Comparison of ENCODE assay signal across 13 cellular contexts in the genomic region with DNA sequence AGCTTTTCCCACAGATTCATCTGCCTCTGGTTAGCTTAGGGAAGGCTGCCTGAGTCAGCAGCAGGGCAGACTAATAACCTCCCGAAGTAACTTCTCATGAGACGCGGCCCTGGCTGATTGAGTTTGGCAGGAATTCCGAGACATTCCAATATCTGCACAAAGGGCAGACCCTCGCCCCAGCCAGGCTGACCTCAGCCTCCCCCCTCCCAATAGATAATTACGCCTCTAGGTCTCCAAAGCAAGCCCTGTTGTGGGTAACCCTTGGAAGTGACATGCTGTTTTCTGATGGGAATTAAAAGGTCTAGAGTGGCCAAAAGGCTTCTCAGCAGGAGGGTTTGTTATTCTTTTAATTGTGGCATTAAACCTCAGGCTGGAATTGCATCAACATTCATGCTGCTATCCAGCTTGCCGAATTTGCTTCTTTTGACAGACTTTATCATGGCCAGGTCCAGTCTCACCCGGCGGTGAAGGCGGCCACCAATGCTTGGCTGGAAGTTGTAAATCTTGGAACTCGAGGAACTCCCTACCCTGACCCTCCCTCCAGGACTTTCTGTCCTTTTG.
DNase-seq lines count a peak whose midpoint lies in the region; ATAC-seq and TF ChIP-seq lines count a peak whose summit lies in the region.
"Had no signal": no experiment of that assay in that cellular context is flagged by ENCODE, and none has a peak within 500 bp of the region (broad histone marks: within the 10 kb centered on the region; RNA-seq: fewer than 3 reads in every experiment).

No MANE protein-coding gene starts in this region.

- H3K4me1 ChIP-seq in HEK293 (ENCODE audit: control insufficient read depth, insufficient read depth, low read length) (peaks cover 18% of the 10 kb centered on the region), esophagus squamous epithelium (peaks cover 0 to 28% (median 20%) of the 10 kb centered on the region in 3 donors), mesendoderm (ENCODE audit: control insufficient read depth, low read depth, low read length) (no peaks in the 10 kb centered on the region), suprapubic skin (peaks cover 10% of the 10 kb centered on the region)

- H3K27me3 ChIP-seq in esophagus squamous epithelium: no peaks in the 10 kb centered on the region
- H3K27me3 ChIP-seq in mesendoderm (ENCODE audit: insufficient read depth, low read length, poor library complexity): no peaks in the 10 kb centered on the region
- no peaks in the 10 kb centered on the region for H3K27me3 ChIP-seq in suprapubic skin

- H3K9me3 ChIP-seq in HEK293 (ENCODE audit: control insufficient read depth, insufficient read depth, low read depth, low read length) (no peaks in the 10 kb centered on the region), esophagus squamous epithelium (no peaks in the 10 kb centered on the region), suprapubic skin (no peaks in the 10 kb centered on the region)

- ATAC-seq in GM19455 (IDR thresholded peaks at IDR 0.05; ENCODE audit: unreplicated experiment) (no peak), GM21786 (IDR thresholded peaks at IDR 0.05; ENCODE audit: unreplicated experiment) (no peak)

- no peak overlapping the region for H3K23ac ChIP-seq in mesendoderm (ENCODE audit: low read length)

- intact Hi-C loops in esophagus squamous epithelium (cut with DNase I): no loop called here

- DNase-seq in esophagus squamous epithelium (lab: John Stamatoyannopoulos, UW) (no peak), mesendoderm (peak; percentile 80), suprapubic skin (ENCODE audit: low spot score in 2 of 2) (peak; percentile 67 to 85), RWPE1 (ENCODE audit: low spot score) (no peak), NCI-H2227 treated with DMSO at 0.1 percent for 48 hours (lab: John Stamatoyannopoulos, UW) (no peak)
- DNase-seq: activated naive CD4-positive, alpha-beta T cell treated with anti-CD3 and anti-CD28 coated beads, Interleukin-2, amount 10 ng/mL, durations not matched to agents 7 days and 5 days; dermis blood vessel endothelial cell; H7; IMR-90 had no signal

- H3K18ac ChIP-seq in mesendoderm (ENCODE audit: low read length): no peak overlapping the region

- no peak overlapping the region for H2BK15ac ChIP-seq in mesendoderm (replicated peaks; ENCODE audit: low read depth)

- H2BK120ac ChIP-seq in mesendoderm (ENCODE audit: low read depth, low read length): no peak overlapping the region

- H3K4me3 ChIP-seq in HEK293 (ENCODE audit: low read depth, low read length) (no peak overlapping the region), esophagus squamous epithelium (no peak overlapping the region), mesendoderm (ENCODE audit: low read length) (no peak overlapping the region), suprapubic skin (no peak overlapping the region)
- H3K4me3 ChIP-seq: skin epidermis had no signal

- no peaks in the 10 kb centered on the region for H3K79me2 ChIP-seq in mesendoderm (ENCODE audit: control insufficient read depth, insufficient read depth, low read length)

- CTCF ChIA-PET in HEK293 (lab: Yijun Ruan, JAX) (interaction anchor here (1.0 kb wide), 1 partner anchor 9 kb away, joined by 4 read pairs; no protein-coding TSS in a partner anchor), RWPE1 (lab: Yijun Ruan, JAX) (no interaction called here)

- POLR2A ChIA-PET in HEK293 (lab: Yijun Ruan, JAX): no interaction called here
- POLR2A ChIA-PET in RWPE1 (lab: Yijun Ruan, JAX; ENCODE audit: low non-redundant PET): no interaction called here

- H3K27ac ChIP-seq in HEK293 (ENCODE audit: extremely low read depth, low read depth, low read length) (no peak overlapping the region), esophagus squamous epithelium (peak overlapping the region in 3 of 4 donors; percentile 40 to 83 (median 81)), mesendoderm (ENCODE audit: low read depth, low read length) (no peak overlapping the region), suprapubic skin (peak overlapping the region; percentile 71), RWPE1 (no peak overlapping the region)

- H3K9ac ChIP-seq in mesendoderm (ENCODE audit: low read length): no peak overlapping the region

- no peak overlapping the region for H2BK5ac ChIP-seq in mesendoderm (ENCODE audit: low read length)

- H3K56ac ChIP-seq in mesendoderm (ENCODE audit: low read length): no peak overlapping the region

- H4K8ac ChIP-seq in mesendoderm (ENCODE audit: low read depth, low read length): no peak overlapping the region

- no peak for TF ChIP-seq EP300 in suprapubic skin (IDR thresholded peaks at IDR 0.05)

- H3K36me3 ChIP-seq in HEK293 (ENCODE audit: control insufficient read depth in 2 of 2, insufficient read depth in 1 of 2, low read length in 2 of 2) (no peaks in the 10 kb centered on the region), esophagus squamous epithelium (no peaks in the 10 kb centered on the region), mesendoderm (ENCODE audit: control insufficient read depth, insufficient read depth, low read length) (no peaks in the 10 kb centered on the region), suprapubic skin (no peaks in the 10 kb centered on the region)

- TF ChIP-seq CTCF in HEK293 (tag by site-specific recombination; IDR thresholded peaks at IDR 0.05) (no peak), esophagus squamous epithelium (IDR thresholded peaks at IDR 0.05) (no peak), suprapubic skin (IDR thresholded peaks at IDR 0.05) (no peak), RWPE1 (conservative IDR thresholded peaks at IDR 0.05; ENCODE audit: low read depth) (no peak)

- no peaks in the 10 kb centered on the region for H3K79me1 ChIP-seq in mesendoderm (ENCODE audit: low read length)

- H4K5ac ChIP-seq in mesendoderm (ENCODE audit: low read length): no peak overlapping the region

- 61 to 68% methylated on average over 8 to 11 of the region's 11 CpGs for whole genome bisulfite sequencing in esophagus squamous epithelium, 2 donors
- no CpG with 5 or more reads among the region's 11 CpGs for WGBS in mesendoderm (ENCODE audit: extremely low coverage, insufficient coverage, low lambda C conversion rate)
- 58% methylated on average over 7 of the region's 11 CpGs for WGBS in suprapubic skin

- H3K4me2 ChIP-seq in mesendoderm (ENCODE audit: low read length): no peak overlapping the region

- TF ChIP-seq POLR2A in esophagus squamous epithelium (IDR thresholded peaks at IDR 0.05): no peak
- TF ChIP-seq POLR2A in suprapubic skin (IDR thresholded peaks at IDR 0.05): no peak

- H3K4ac ChIP-seq in mesendoderm (ENCODE audit: low read depth, low read length): no peak overlapping the region

- H2AK5ac ChIP-seq in mesendoderm (ENCODE audit: low read length): no peak overlapping the region

TF ChIP-seq in HEK293, 187 proteins besides CTCF, POLR2A, EP300 and RAD21 (continues in another document):
- peak; percentile 32; the same call in 1 of the 2 replicates for TF ChIP-seq REST (tag by site-specific recombination; IDR thresholded peaks at IDR 0.05)

Comparison
In these comparisons a context has a peak if more than half of its experiments do, and no peak if none do; other contexts are left out.
1. H3K27ac ChIP-seq: peak in esophagus squamous epithelium (3 of 4) and suprapubic skin (single experiment); none in HEK293 (single experiment), mesendoderm (single experiment) and RWPE1 (single experiment).
2. DNase-seq: peak in mesendoderm (single experiment) and suprapubic skin (2 of 2); none in esophagus squamous epithelium (single experiment), RWPE1 (single experiment) and NCI-H2227 treated with DMSO at 0.1 percent for 48 hours (single experiment).